In genomic region chr17:46831573-46832305, GRCh38 we compare ENCODE assay signal across 1 cellular context.
TF ChIP-seq lines count a peak whose summit lies in the region.

No MANE protein-coding gene starts in this region.

TF ChIP-seq in HepG2, 621 proteins besides CTCF, POLR2A, EP300 and RAD21:
- TF ChIP-seq HNRNPL (IDR thresholded peaks at IDR 0.05; ENCODE audit: low read depth, low read length) (peak; percentile 60; the same call in 1 of the 2 replicates), ZNF501 (CRISPR knock-in tag; IDR thresholded peaks at IDR 0.05) (peak; percentile 36; the same call in 1 of the 2 replicates), ZNF768 (CRISPR knock-in tag; IDR thresholded peaks at IDR 0.05) (peak; percentile 93), ZMYM3 (CRISPR knock-in tag; IDR thresholded peaks at IDR 0.05) (peak; percentile 45; the same call in 1 of the 2 replicates), ATF3 (CRISPR knock-in tag; IDR thresholded peaks at IDR 0.05) (no peak), TBX3 (IDR thresholded peaks at IDR 0.05; ENCODE audit: borderline replicate concordance) (no peak), XBP1 (CRISPR knock-in tag; IDR thresholded peaks at IDR 0.05) (no peak), CENPX (CRISPR knock-in tag; IDR thresholded peaks at IDR 0.05) (no peak), HIC2 (CRISPR knock-in tag; IDR thresholded peaks at IDR 0.05; ENCODE audit: low read depth) (no peak; the same call in 1 of the 2 replicates), PHB2 (IDR thresholded peaks at IDR 0.05; ENCODE audit: partially characterized antibody) (no peak)
